ENCODE assay signal across 3 cellular contexts in genomic region chr6:124633655-124634054, GRCh38.
"Had no signal": no experiment of that assay in that cellular context is flagged by ENCODE, and none has a peak within 500 bp of the region (broad histone marks: within the 10 kb centered on the region; RNA-seq: fewer than 3 reads in every experiment).

No MANE protein-coding gene starts in this region.

- DNase-seq: GDM1, GF-D8 had no signal

- ATAC-seq: GM12878 had no signal

- H3K4me3 ChIP-seq: GM12878 had no signal
